Comparison of ENCODE assay signal across 8 cellular contexts in genomic region chr4:140094701-140095420, GRCh38. TPM values are rescaled to one million over a fixed set of nuclear protein-coding genes. Genes with fewer than 3 reads are reported as not detected.
A peak's percentile ranks its signal among the peaks of the same experiment; 100 is the strongest.
DNase-seq lines count a peak whose midpoint lies in the region; ATAC-seq, FAIRE-seq and TF ChIP-seq lines count a peak whose summit lies in the region.

No MANE protein-coding gene starts in this region.

- peak overlapping the region; percentile 72 for H3K4me3 Mint-ChIP-seq in T-helper 1 cell treated with Interleukin-12 subunit alpha and Interleukin-12 subunit beta and Interleukin-4 antibody, amounts not matched to agents 30 μg/mL and 1 μg/mL, for 36 hours

- TF ChIP-seq CTCF in GM12878 (IDR thresholded peaks at IDR 0.05 in 2 of 3, conservative IDR thresholded peaks at IDR 0.05 in 1 of 3; ENCODE audit: control insufficient read depth in 2 of 3, extremely low read depth in 1 of 3, insufficient read depth in 1 of 3, low read depth in 3 of 3, low read length in 3 of 3), result no peak

- H3K9ac ChIP-seq in HUES48 (ENCODE audit: low read depth, low read length), result no peak overlapping the region
- H3K9ac ChIP-seq in GM12878 (ENCODE audit: control insufficient read depth, insufficient read depth, low read length), result no peak overlapping the region

- peaks cover 74% of the 10 kb centered on the region for H3K4me1 Mint-ChIP-seq in T-helper 1 cell treated with Interleukin-12 subunit alpha and Interleukin-12 subunit beta and Interleukin-4 antibody, amounts not matched to agents 30 μg/mL and 1 μg/mL, for 36 hours (ENCODE audit: low read depth)

- H3K27ac ChIP-seq in HUES48 (ENCODE audit: low read depth, low read length) (peak overlapping the region; percentile 77), GM12878 (ENCODE audit: control insufficient read depth, insufficient read depth) (no peak overlapping the region)

- H3K36me3 ChIP-seq in HUES48 (ENCODE audit: control insufficient read depth, insufficient read depth, low read length) (no peaks in the 10 kb centered on the region), GM12878 (ENCODE audit: control insufficient read depth in 2 of 2, insufficient read depth in 2 of 2, low read length in 1 of 2) (no peaks in the 10 kb centered on the region)

- intact Hi-C loops in GM12878 (cut with micrococcal nuclease; ENCODE audit: unreplicated experiment), result no loop called here

- TF ChIP-seq POLR2A in GM12878 (IDR thresholded peaks at IDR 0.05; ENCODE audit: low read depth, low read length), result no peak

- H3K4me3 ChIP-seq in HUES48 (ENCODE audit: low read depth, low read length), result no peak overlapping the region
- H3K4me3 ChIP-seq in GM12878, result no peak overlapping the region

- H3K4me1 ChIP-seq in HUES48 (ENCODE audit: control insufficient read depth, insufficient read depth, low read length) (peaks cover 53% of the 10 kb centered on the region), GM12878 (ENCODE audit: control insufficient read depth, insufficient read depth, low read length) (no peaks in the 10 kb centered on the region)

- no peaks in the 10 kb centered on the region for H3K9me3 Mint-ChIP-seq in T-helper 1 cell treated with Interleukin-12 subunit alpha and Interleukin-12 subunit beta and Interleukin-4 antibody, amounts not matched to agents 30 μg/mL and 1 μg/mL, for 36 hours

- no peak for TF ChIP-seq EP300 in GM12878 (IDR thresholded peaks at IDR 0.05; ENCODE audit: borderline replicate concordance in 1 of 2, control insufficient read depth in 1 of 2, low read depth in 2 of 2, low read length in 2 of 2)

- H2AFZ ChIP-seq in GM12878 (ENCODE audit: control insufficient read depth, low read depth, low read length), result no peak overlapping the region

- in situ Hi-C loops in GM12878 (cut with MboI), result no loop called here

- no peaks in the 10 kb centered on the region for H3K27me3 ChIP-seq in HUES48 (ENCODE audit: control insufficient read depth, insufficient read depth, low read length)
- H3K27me3 ChIP-seq in GM12878 (replicated peaks in 1 of 2; ENCODE audit: control insufficient read depth in 2 of 2, insufficient read depth in 2 of 2, low read length in 1 of 2), result peaks cover 0 to 15% of the 10 kb centered on the region in 2 experiments; a peak in 2 of 4 replicates

- CTCF ChIA-PET in GM12878 (lab: Yijun Ruan, JAX), result interaction anchor here (1.4 kb wide), 1 partner anchor 158 kb away, joined by 3 read pairs; no protein-coding TSS in a partner anchor

- no peaks in the 10 kb centered on the region for H3K9me3 ChIP-seq in HUES48 (ENCODE audit: control insufficient read depth, insufficient read depth, low read length)
- H3K9me3 ChIP-seq in GM12878 (replicated peaks; ENCODE audit: control insufficient read depth, insufficient read depth, low read length), result peaks cover 3% of the 10 kb centered on the region; the same call in 2 of the 3 replicates

- peak; percentile 66 for ATAC-seq in GM12878
- no peak for ATAC-seq in GM21786 (IDR thresholded peaks at IDR 0.05; ENCODE audit: unreplicated experiment)
- ATAC-seq in HG02970 (IDR thresholded peaks at IDR 0.05; ENCODE audit: low FRiP score, unreplicated experiment), result no peak
- ATAC-seq in HG02759 (IDR thresholded peaks at IDR 0.05; ENCODE audit: unreplicated experiment), result no peak

- H3K27ac Mint-ChIP-seq in T-helper 1 cell treated with Interleukin-12 subunit alpha and Interleukin-12 subunit beta and Interleukin-4 antibody, amounts not matched to agents 30 μg/mL and 1 μg/mL, for 36 hours, result peak overlapping the region; percentile 91

- H3K36me3 Mint-ChIP-seq in T-helper 1 cell treated with Interleukin-12 subunit alpha and Interleukin-12 subunit beta and Interleukin-4 antibody, amounts not matched to agents 30 μg/mL and 1 μg/mL, for 36 hours (ENCODE audit: low read depth), result peaks cover 15% of the 10 kb centered on the region

- FAIRE-seq in GM12878 (lab: Jason Lieb, UNC), result no peak

- TF ChIP-seq RAD21 in GM12878 (IDR thresholded peaks at IDR 0.05; ENCODE audit: insufficient read depth, low read depth, low read length), result no peak

- BruUV-seq in GM12878 (replicated peaks; lab: Mats Ljungman, UMichigan), result no TSS peak

- H3K79me2 ChIP-seq in GM12878 (ENCODE audit: control insufficient read depth, insufficient read depth, low read length), result no peaks in the 10 kb centered on the region

- POLR2A ChIA-PET in GM12878 (lab: Charles Lee), result no interaction called here

- RAD21 ChIA-PET in GM12878 (lab: Charles Lee; ENCODE audit: unreplicated experiment), result no interaction called here

- H3K4me2 ChIP-seq in GM12878 (ENCODE audit: control insufficient read depth, insufficient read depth), result no peak overlapping the region

- H3K27me3 Mint-ChIP-seq in T-helper 1 cell treated with Interleukin-12 subunit alpha and Interleukin-12 subunit beta and Interleukin-4 antibody, amounts not matched to agents 30 μg/mL and 1 μg/mL, for 36 hours (ENCODE audit: low read depth), result peaks cover 4% of the 10 kb centered on the region

- no peaks in the 10 kb centered on the region for H4K20me1 ChIP-seq in GM12878 (ENCODE audit: control insufficient read depth, insufficient read depth)

- 26% methylated on average over 11 of the region's 11 CpGs for WGBS in GM12878 (ENCODE audit: insufficient coverage, insufficient replicate concordance, low lambda C conversion rate, missing lambda C conversion rate)

- SMC1A ChIA-PET in GM12878 (lab: Charles Lee; ENCODE audit: uncharacterized antibody, unreplicated experiment), result interaction anchor here (0.9 kb wide), 2 partner anchors 16 to 40 kb away, joined by 3 read pairs; no protein-coding TSS in a partner anchor

- DNase-seq in GM12878 (ENCODE audit: low read depth, low spot score) (no peak), left kidney (ENCODE audit: low read depth, low spot score) (peak; percentile 59)
- peak; percentile 47 to 77 for DNase-seq in stimulated activated CD4-positive, alpha-beta T cell treated with anti-CD3 and anti-CD28 coated beads, Interleukin-4, amount 100 ng/mL, for 4 hours

TF ChIP-seq in GM12878, 131 proteins besides CTCF, POLR2A, EP300 and RAD21:
- no peak for TF ChIP-seq TCF12 (IDR thresholded peaks at IDR 0.05; ENCODE audit: low read depth, low read length)
- peak; percentile 45; the same call in 1 of the 2 replicates for TF ChIP-seq SPI1 (IDR thresholded peaks at IDR 0.05; ENCODE audit: borderline replicate concordance, insufficient read depth, low read depth, low read length)

RNA-seq across cellular contexts. Expression of gene MAML3, which starts 59.1 kb away (rescaled TPM):
- total RNA-seq in GM12878 (2013; cell fraction: nucleolus; rRNA removed), result 0.10 and 0.27 TPM in 2 replicates
- total RNA-seq in GM12878 (2014; rRNA removed), result 0.05 and 0.06 TPM in 2 replicates
- 0.04 and 0.05 TPM in 2 replicates for total RNA-seq in GM12878 (2014; rRNA removed; fragmentation: Illumina TruSeq; extraction: Trizol)
- 0.16 and 0.28 TPM in 2 replicates for total RNA-seq in GM12878 (2021)
- not detected for polyA plus RNA-seq in GM12878 (2011; ENCODE audit: low read depth)
- polyA plus RNA-seq in GM12878 (2011; rRNA removed), result 0.20 and 0.53 TPM in 2 replicates
- 0.20 and 0.24 TPM in 2 replicates for polyA plus RNA-seq in GM12878 (2011; cell fraction: cytosol; rRNA removed)
- polyA plus RNA-seq in GM12878 (2011; cell fraction: nucleus; rRNA removed), result 0.22 and 0.28 TPM in 2 replicates
- 0.03 TPM in 1 of 2 replicates, not detected in the other for polyA plus RNA-seq in GM12878 (2012)
- 0.06 TPM in 1 of 2 replicates, not detected in the other for polyA plus RNA-seq in GM12878 (2014; fragmentation: Illumina TruSeq; extraction: Trizol)
- under 1 TPM in 1 of 2 experiments, not detected in 1; under 0.01 TPM for polyA plus RNA-seq in GM12878 (2014; fragmentation: Nextera tagmentation; extraction: Ambion mirVana)
- polyA plus RNA-seq in GM12878 (2014; rRNA removed), result 0.03 and 0.04 TPM in 2 replicates
- polyA plus RNA-seq in GM12878 (2016; fragmentation: Nextera tagmentation; extraction: Ambion mirVana), result under 1 TPM in 1 of 2 experiments, not detected in 1; 0.09 TPM
- polyA minus RNA-seq in GM12878 (2011; rRNA and poly(A)+ RNA removed), result 0.66 and 0.77 TPM in 2 replicates
- polyA minus RNA-seq in GM12878 (2011; cell fraction: cytosol; rRNA and poly(A)+ RNA removed), result 0.27 and 0.31 TPM in 2 replicates
- polyA minus RNA-seq in GM12878 (2011; cell fraction: nucleus; rRNA and poly(A)+ RNA removed), result 1.5 and 2.0 TPM in 2 replicates
